In the genomic region with DNA sequence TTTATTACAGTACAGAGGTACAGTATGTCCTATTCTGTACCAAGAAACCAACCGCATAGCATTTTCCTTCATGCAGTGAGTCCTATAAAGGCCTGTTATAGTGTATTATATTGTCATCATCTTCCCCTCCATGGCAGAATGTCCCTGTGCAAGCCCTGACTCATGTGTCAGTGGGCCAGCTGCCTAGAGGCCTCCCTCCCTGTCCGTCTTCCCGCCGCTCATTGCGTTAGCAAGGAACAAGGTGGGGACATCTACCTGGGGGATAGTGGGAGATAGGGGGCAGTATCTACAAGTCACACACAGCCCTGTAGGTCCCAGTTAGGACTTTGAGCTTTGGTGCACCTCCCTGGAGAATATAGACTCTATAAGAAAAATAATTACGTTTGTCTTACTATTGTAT, we compare ENCODE assay signal across 27 cellular contexts.
"Had no signal": no experiment of that assay in that cellular context is flagged by ENCODE, and none has a peak within 500 bp of the region (broad histone marks: within the 10 kb centered on the region; RNA-seq: fewer than 3 reads in every experiment).

No MANE protein-coding gene starts in this region.

- H3K4me1 Mint-ChIP-seq: activated B cell treated with CpG ODN at 0.5 μM for 24 hours had no signal

- DNase-seq: activated B cell treated with CpG ODN at 0.5 μM for 24 hours; activated CD4-positive, alpha-beta memory T cell treated with anti-CD3 and anti-CD28 coated beads for 36 hours; activated CD4-positive, alpha-beta T cell treated with anti-CD3 and anti-CD28 coated beads for 4 hours; activated effector memory CD4-positive, alpha-beta T cell treated with Interleukin-2 at 50 U/mL for 16 hours; activated naive CD4-positive, alpha-beta T cell treated with anti-CD3 and anti-CD28 coated beads for 36 hours; activated naive CD8-positive, alpha-beta T cell treated with anti-CD3 and anti-CD28 coated beads, Interleukin-2, amount 10 ng/mL, durations not matched to agents 7 days and 5 days; activated T-cell treated with anti-CD3 and anti-CD28 coated beads, Interleukin-2, amount 50 U/mL, for 48 hours; amygdala; effector CD4-positive, alpha-beta T cell; erythroblast; foreskin fibroblast; heart right ventricle; immature natural killer cell; kidney glomerular epithelial cell; left ventricle myocardium inferior; midbrain; ovary; right lobe of liver; stimulated activated CD4-positive, alpha-beta T cell treated with anti-CD3 and anti-CD28 coated beads, Interleukin-1b, Interleukin-23, amount 100 ng/mL, for 48 hours; T1000 had no signal

- H3K9me3 Mint-ChIP-seq: activated B cell treated with CpG ODN at 0.5 μM for 24 hours; activated CD4-positive, alpha-beta memory T cell treated with anti-CD3 and anti-CD28 coated beads for 36 hours; activated naive CD4-positive, alpha-beta T cell treated with anti-CD3 and anti-CD28 coated beads for 36 hours; activated naive CD8-positive, alpha-beta T cell treated with anti-CD3 and anti-CD28 coated beads, Interleukin-2, amount 10 ng/mL, durations not matched to agents 7 days and 5 days; dendritic cell treated with granulocyte-macrophage colony-stimulating factor and Interleukin-4, amounts not matched to agents 40 ng/mL and 50 ng/mL, for 4 days; immature natural killer cell; natural killer cell treated with Interleukin-12 subunit alpha and Interleukin-12 subunit beta and Interleukin-15 and Interleukin-18, amount 100 ng/mL, for 72 hours; stimulated activated naive CD8-positive, alpha-beta T cell treated with anti-CD3 and anti-CD28 coated beads, Interleukin-15, Interleukin-2, amounts not matched to agents 100 ng/mL and 50 ng/mL, for 24 hours; T-helper 1 cell treated with Interleukin-12 subunit alpha and Interleukin-12 subunit beta and Interleukin-4 antibody, amounts not matched to agents 30 μg/mL and 1 μg/mL, for 36 hours had no signal

- H3K4me1 ChIP-seq: tibial nerve had no signal

- H3K9me3 ChIP-seq: heart right ventricle, left ventricle myocardium inferior, neutrophil, ovary, right lobe of liver, tibial nerve had no signal

- H3K27ac Mint-ChIP-seq: activated B cell treated with CpG ODN at 0.5 μM for 24 hours; activated CD4-positive, alpha-beta memory T cell treated with anti-CD3 and anti-CD28 coated beads for 36 hours; activated naive CD4-positive, alpha-beta T cell treated with anti-CD3 and anti-CD28 coated beads for 36 hours; activated naive CD8-positive, alpha-beta T cell treated with anti-CD3 and anti-CD28 coated beads, Interleukin-2, amount 10 ng/mL, durations not matched to agents 7 days and 5 days; dendritic cell treated with granulocyte-macrophage colony-stimulating factor and Interleukin-4, amounts not matched to agents 40 ng/mL and 50 ng/mL, for 4 days; natural killer cell treated with Interleukin-12 subunit alpha and Interleukin-12 subunit beta and Interleukin-15 and Interleukin-18, amount 100 ng/mL, for 72 hours; stimulated activated naive CD8-positive, alpha-beta T cell treated with anti-CD3 and anti-CD28 coated beads, Interleukin-15, Interleukin-2, amounts not matched to agents 100 ng/mL and 50 ng/mL, for 24 hours; T-helper 1 cell treated with Interleukin-12 subunit alpha and Interleukin-12 subunit beta and Interleukin-4 antibody, amounts not matched to agents 30 μg/mL and 1 μg/mL, for 36 hours had no signal

- H3K27ac ChIP-seq: heart right ventricle, left ventricle myocardium inferior, neutrophil, ovary, right lobe of liver, tibial nerve had no signal

- H3K4me3 Mint-ChIP-seq: activated B cell treated with CpG ODN at 0.5 μM for 24 hours; activated CD4-positive, alpha-beta memory T cell treated with anti-CD3 and anti-CD28 coated beads for 36 hours; activated naive CD4-positive, alpha-beta T cell treated with anti-CD3 and anti-CD28 coated beads for 36 hours; activated naive CD8-positive, alpha-beta T cell treated with anti-CD3 and anti-CD28 coated beads, Interleukin-2, amount 10 ng/mL, durations not matched to agents 7 days and 5 days; dendritic cell treated with granulocyte-macrophage colony-stimulating factor and Interleukin-4, amounts not matched to agents 40 ng/mL and 50 ng/mL, for 4 days; immature natural killer cell; natural killer cell treated with Interleukin-12 subunit alpha and Interleukin-12 subunit beta and Interleukin-15 and Interleukin-18, amount 100 ng/mL, for 72 hours; stimulated activated naive CD8-positive, alpha-beta T cell treated with anti-CD3 and anti-CD28 coated beads, Interleukin-15, Interleukin-2, amounts not matched to agents 100 ng/mL and 50 ng/mL, for 24 hours; T-helper 1 cell treated with Interleukin-12 subunit alpha and Interleukin-12 subunit beta and Interleukin-4 antibody, amounts not matched to agents 30 μg/mL and 1 μg/mL, for 36 hours had no signal

- H3K27me3 Mint-ChIP-seq: activated B cell treated with CpG ODN at 0.5 μM for 24 hours; activated CD4-positive, alpha-beta memory T cell treated with anti-CD3 and anti-CD28 coated beads for 36 hours; activated naive CD8-positive, alpha-beta T cell treated with anti-CD3 and anti-CD28 coated beads, Interleukin-2, amount 10 ng/mL, durations not matched to agents 7 days and 5 days; dendritic cell treated with granulocyte-macrophage colony-stimulating factor and Interleukin-4, amounts not matched to agents 40 ng/mL and 50 ng/mL, for 4 days; natural killer cell treated with Interleukin-12 subunit alpha and Interleukin-12 subunit beta and Interleukin-15 and Interleukin-18, amount 100 ng/mL, for 72 hours; stimulated activated naive CD8-positive, alpha-beta T cell treated with anti-CD3 and anti-CD28 coated beads, Interleukin-15, Interleukin-2, amounts not matched to agents 100 ng/mL and 50 ng/mL, for 24 hours had no signal

- H3K27me3 ChIP-seq: heart right ventricle, neutrophil, ovary, right lobe of liver, tibial nerve had no signal

- H3K4me3 ChIP-seq: heart right ventricle, left ventricle myocardium inferior, ovary, right lobe of liver, skin epidermis, tibial nerve had no signal

- ATAC-seq: heart right ventricle; natural killer cell treated with Interleukin-12 subunit alpha and Interleukin-12 subunit beta and Interleukin-15 and Interleukin-18, amount 100 ng/mL, for 72 hours had no signal

- H3K36me3 ChIP-seq: ovary had no signal
